26 cellular contexts compared by ENCODE assay signal in the genomic region with DNA sequence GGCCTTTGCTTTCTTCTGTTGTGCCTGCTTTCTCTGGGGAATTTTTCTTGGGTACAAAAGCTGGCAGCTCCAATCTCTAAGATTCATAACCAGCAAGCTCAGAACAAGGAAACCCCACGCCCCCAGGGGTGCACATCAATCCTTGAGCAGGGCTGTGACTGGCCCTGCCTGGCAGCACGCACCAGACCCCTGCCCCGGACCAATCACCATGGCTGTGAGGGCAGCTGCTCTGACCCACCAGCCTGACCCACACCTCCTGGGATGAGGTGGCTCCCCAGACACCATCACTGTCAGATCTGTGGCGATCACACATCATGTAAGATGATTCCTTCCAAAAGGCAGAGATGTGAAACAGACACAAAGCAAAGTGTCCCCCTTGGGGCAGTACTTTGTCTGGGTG.
"Had no signal": no experiment of that assay in that cellular context is flagged by ENCODE, and none has a peak within 500 bp of the region (broad histone marks: within the 10 kb centered on the region; RNA-seq: fewer than 3 reads in every experiment).

No MANE protein-coding gene starts in this region.

- H3K4me1 ChIP-seq: left lung, parathyroid adenoma, testis, transverse colon had no signal

- H3K27ac Mint-ChIP-seq: activated CD4-positive, alpha-beta T cell treated with anti-CD3 and anti-CD28 coated beads, Interleukin-2, amount 10 ng/mL, durations not matched to agents 24 days and 14 days; activated CD8-positive, alpha-beta T cell treated with anti-CD3 and anti-CD28 coated beads for 36 hours; activated naive CD4-positive, alpha-beta T cell treated with anti-CD3 and anti-CD28 coated beads, Interleukin-2, amount 10 ng/mL, durations not matched to agents 7 days and 5 days; activated T-cell treated with anti-CD3 and anti-CD28 coated beads, Interleukin-2, amount 50 U/mL, for 72 hours; T-helper 17 cell had no signal

- H3K36me3 ChIP-seq: brain microvascular endothelial cell, left lung, transverse colon had no signal

- ATAC-seq: activated CD8-positive, alpha-beta T cell treated with anti-CD3 and anti-CD28 coated beads for 36 hours; activated T-cell treated with anti-CD3 and anti-CD28 coated beads, Interleukin-2, amount 50 U/mL, for 72 hours; left lung; mucosa of descending colon; right cardiac atrium; T-helper 17 cell had no signal

- H3K4me3 ChIP-seq: left lung, lung, mucosa of descending colon, testis, transverse colon had no signal

- H3K4me1 Mint-ChIP-seq: activated CD4-positive, alpha-beta T cell treated with anti-CD3 and anti-CD28 coated beads, Interleukin-2, amount 10 ng/mL, durations not matched to agents 24 days and 14 days; T-helper 17 cell had no signal

- H3K27me3 ChIP-seq: brain microvascular endothelial cell, left lung, testis, transverse colon had no signal

- H3K36me3 Mint-ChIP-seq: activated naive CD4-positive, alpha-beta T cell treated with anti-CD3 and anti-CD28 coated beads, Interleukin-2, amount 10 ng/mL, durations not matched to agents 7 days and 5 days had no signal

- FAIRE-seq: astrocyte, endothelial cell of umbilical vein had no signal

- DNase-seq: activated CD4-positive, alpha-beta T cell treated with anti-CD3 and anti-CD28 coated beads, Interleukin-2, amount 10 ng/mL, durations not matched to agents 24 days and 14 days; activated CD4-positive, CD25-positive, alpha-beta regulatory T cell treated with anti-CD3 and anti-CD28 coated beads, Interleukin-2, amount 50 U/mL, for 72 hours; activated CD8-positive, alpha-beta T cell treated with anti-CD3 and anti-CD28 coated beads for 36 hours; activated naive CD4-positive, alpha-beta T cell treated with anti-CD3 and anti-CD28 coated beads, Interleukin-2, amount 10 ng/mL, durations not matched to agents 7 days and 5 days; activated T-cell treated with anti-CD3 and anti-CD28 coated beads for 4 hours; activated T-cell treated with anti-CD3 and anti-CD28 coated beads, Interleukin-2, amount 50 U/mL, for 72 hours; amniotic stem cell; brain microvascular endothelial cell; cortex of kidney; foreskin fibroblast; hippocampal formation; mesendoderm; mucosa of descending colon; occipital lobe; right cardiac atrium; stimulated activated CD4-positive, alpha-beta T cell treated with anti-CD3 and anti-CD28 coated beads, Interleukin-2, amount 100 ng/mL, for 48 hours; stimulated activated naive CD4-positive, alpha-beta T cell treated with Interleukin-2 at 50 U/mL for 16 hours; T-helper 17 cell; T1000; testis had no signal

- H3K9me3 ChIP-seq: left lung, mucosa of descending colon, testis, transverse colon had no signal

- H3K27ac ChIP-seq: brain microvascular endothelial cell, left lung, parathyroid adenoma, testis, transverse colon had no signal

- H3K4me3 Mint-ChIP-seq: activated CD4-positive, alpha-beta T cell treated with anti-CD3 and anti-CD28 coated beads, Interleukin-2, amount 10 ng/mL, durations not matched to agents 24 days and 14 days; activated CD8-positive, alpha-beta T cell treated with anti-CD3 and anti-CD28 coated beads for 36 hours; activated naive CD4-positive, alpha-beta T cell treated with anti-CD3 and anti-CD28 coated beads, Interleukin-2, amount 10 ng/mL, durations not matched to agents 7 days and 5 days; activated T-cell treated with anti-CD3 and anti-CD28 coated beads, Interleukin-2, amount 50 U/mL, for 72 hours; T-helper 17 cell had no signal
